Comparison of ENCODE assay signal across 35 cellular contexts in the genomic region with DNA sequence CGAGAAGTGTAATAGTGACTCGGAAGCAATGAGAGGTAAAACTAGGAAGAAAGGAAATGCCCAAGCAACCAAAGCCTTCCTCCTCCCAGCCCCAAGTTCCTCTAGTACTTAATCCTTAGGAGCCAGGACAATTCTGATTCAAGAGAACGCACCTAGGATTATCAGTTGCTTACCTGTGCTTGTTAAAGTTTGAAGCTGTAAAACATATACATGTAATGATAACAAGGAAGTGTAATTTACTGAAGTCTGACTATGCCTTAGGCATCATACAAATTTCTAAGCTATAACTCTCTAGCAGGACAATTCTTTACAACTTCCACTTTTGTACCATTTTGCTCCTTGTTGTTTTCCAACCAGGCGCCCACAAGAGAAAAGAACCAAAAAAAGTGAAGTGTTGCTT.
"Had no signal": no experiment of that assay in that cellular context is flagged by ENCODE, and none has a peak within 500 bp of the region (broad histone marks: within the 10 kb centered on the region; RNA-seq: fewer than 3 reads in every experiment).

No MANE protein-coding gene starts in this region.

- DNase-seq: activated CD4-positive, alpha-beta memory T cell treated with anti-CD3 and anti-CD28 coated beads, Interleukin-2, amount 10 ng/mL, durations not matched to agents 7 days and 5 days; activated CD4-positive, alpha-beta T cell treated with anti-CD3 and anti-CD28 coated beads for 1 hour; activated CD4-positive, alpha-beta T cell treated with anti-CD3 and anti-CD28 coated beads for 36 hours; activated CD4-positive, alpha-beta T cell treated with anti-CD3 and anti-CD28 coated beads, Interleukin-2, amount 10 ng/mL, durations not matched to agents 7 days and 5 days; activated CD4-positive, alpha-beta T cell treated with anti-CD3 and anti-CD28 coated beads, Interleukin-2, amount 50 U/mL, for 48 hours; activated CD4-positive, CD25-positive, alpha-beta regulatory T cell; activated CD8-positive, alpha-beta memory T cell treated with anti-CD3 and anti-CD28 coated beads, Interleukin-2, amount 50 U/mL, for 4 hours; activated effector memory CD4-positive, alpha-beta T cell treated with anti-CD3 and anti-CD28 coated beads, Interleukin-2, amount 50 U/mL, for 16 hours; activated gamma-delta T cell treated with Interleukin-2 at 50 U/mL for 16 hours; activated naive CD4-positive, alpha-beta T cell; activated naive CD4-positive, alpha-beta T cell treated with anti-CD3 and anti-CD28 coated beads for 36 hours; activated naive CD4-positive, alpha-beta T cell treated with anti-CD3 and anti-CD28 coated beads, Interleukin-2, amount 50 U/mL, for 16 hours; activated naive CD8-positive, alpha-beta T cell treated with anti-CD3 and anti-CD28 coated beads for 36 hours; activated T-cell treated with anti-CD3 and anti-CD28 coated beads for 4 hours; activated T-cell treated with anti-CD3 and anti-CD28 coated beads, Interleukin-2, amount 50 U/mL, for 1 hour; activated T-cell treated with anti-CD3 and anti-CD28 coated beads, Interleukin-2, amount 50 U/mL, for 4 hours; activated T-cell treated with anti-CD3 and anti-CD28 coated beads, Interleukin-2, amount 50 U/mL, for 72 hours; adrenal gland; amniotic stem cell; aorta; body of pancreas; brain microvascular endothelial cell; central memory CD4-positive, alpha-beta T cell; SW 1271; T-helper 1 cell; T-helper 2 cell; T-helper 9 cell; WERI-Rb-1 had no signal

- FAIRE-seq: astrocyte, TTC549 had no signal

- ATAC-seq: activated CD4-positive, alpha-beta T cell treated with anti-CD3 and anti-CD28 coated beads for 36 hours; activated CD4-positive, CD25-positive, alpha-beta regulatory T cell treated with anti-CD3 and anti-CD28 coated beads, Interleukin-2, amount 50 U/mL, for 24 hours; activated naive CD4-positive, alpha-beta T cell treated with anti-CD3 and anti-CD28 coated beads, Interleukin-2, amount 50 U/mL, for 72 hours; activated T-cell treated with anti-CD3 and anti-CD28 coated beads, Interleukin-2, amount 50 U/mL, for 4 hours; activated T-cell treated with anti-CD3 and anti-CD28 coated beads, Interleukin-2, amount 50 U/mL, for 72 hours; activated T-helper 17 cell treated with anti-CD3 and anti-CD28 coated beads, Interleukin-2, amount 50 U/mL, for 72 hours; body of pancreas; WTC11 had no signal

- H3K36me3 ChIP-seq: adrenal gland, brain microvascular endothelial cell, breast epithelium, WERI-Rb-1 had no signal

- H3K4me1 ChIP-seq: adrenal gland, body of pancreas, breast epithelium had no signal

- H3K4me3 ChIP-seq: adrenal gland, body of pancreas, breast epithelium had no signal

- H3K9me3 ChIP-seq: adrenal gland, body of pancreas, breast epithelium had no signal

- H3K27ac ChIP-seq: adrenal gland, body of pancreas, brain microvascular endothelial cell, breast epithelium, WERI-Rb-1 had no signal

- H3K27me3 ChIP-seq: adrenal gland, body of pancreas, brain microvascular endothelial cell, breast epithelium had no signal
